ENCODE assay signal across 8 cellular contexts in the genomic region with DNA sequence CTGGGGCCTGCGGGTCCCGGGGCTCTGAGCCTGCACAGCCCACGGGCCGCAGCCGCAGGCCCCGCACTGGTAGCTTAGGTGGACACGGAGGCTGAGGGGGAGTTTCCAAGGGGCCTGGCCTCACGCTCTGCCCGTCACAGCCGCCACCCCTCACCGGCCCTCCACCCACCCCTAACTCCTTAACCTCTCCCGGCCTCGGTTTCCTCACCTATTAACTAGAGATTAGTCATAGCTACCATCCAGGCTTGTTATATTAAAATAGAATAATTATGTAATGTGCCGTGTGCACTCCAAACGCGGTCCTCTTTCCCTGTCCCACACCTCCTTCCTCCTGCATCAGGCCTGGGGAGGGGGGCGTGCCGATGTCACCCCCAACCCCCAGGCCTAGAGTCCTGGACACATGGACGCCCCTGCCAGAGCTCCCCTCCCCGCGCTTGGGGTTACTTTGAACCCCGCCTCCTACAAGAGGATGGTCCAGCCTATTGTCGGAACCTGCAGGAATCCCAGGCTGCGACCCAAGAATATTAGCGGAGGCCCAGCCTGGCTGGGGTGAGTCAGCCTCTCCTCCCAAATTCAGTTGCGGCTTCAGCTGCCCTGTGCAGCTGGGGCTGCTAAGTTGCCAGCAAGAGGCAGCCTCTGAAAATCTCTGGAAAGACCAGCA. TPM values are rescaled to one million over a fixed set of nuclear protein-coding genes. Genes with fewer than 3 reads are reported as not detected.
DNase-seq lines count a peak whose midpoint lies in the region; TF ChIP-seq lines count a peak whose summit lies in the region.

No MANE protein-coding gene starts in this region.

- TF ChIP-seq CTCF in OCI-LY3 (IDR thresholded peaks at IDR 0.05; ENCODE audit: low read depth, low read length), result no peak
- TF ChIP-seq CTCF in vagina (IDR thresholded peaks at IDR 0.05), result no peak

- peaks cover 81% of the 10 kb centered on the region for H3K4me1 ChIP-seq in CD8-positive, alpha-beta memory T cell (ENCODE audit: insufficient read depth, low read length)
- H3K4me1 ChIP-seq in OCI-LY3 (ENCODE audit: low read length) (peaks cover 71% of the 10 kb centered on the region), mesodermal cell (ENCODE audit: control insufficient read depth, insufficient read depth, low read length, poor library complexity, severe bottlenecking) (peaks cover 20% of the 10 kb centered on the region), vagina (peaks cover 33% of the 10 kb centered on the region)

- peak overlapping the region; percentile 66 to 83 (median 80) for H3K4me3 Mint-ChIP-seq in CD8-positive, alpha-beta memory T cell

- POLR2A ChIA-PET in CD8-positive, alpha-beta memory T cell (lab: Charles Lee), result interaction anchor here (0.5 to 2.9 kb wide), 4 partner anchors 8 to 236 kb away, joined by 3 to 17 read pairs (median 4); no protein-coding TSS in a partner anchor

- 32 to 40% methylated on average over 14 to 17 of the region's 26 CpGs for WGBS in mesodermal cell (ENCODE audit: insufficient coverage in 2 of 2), 2 experiments

- CTCF ChIA-PET in CD8-positive, alpha-beta memory T cell (lab: Charles Lee), result interaction anchor here (1.0 to 3.6 kb wide), 3 partner anchors 14 to 30 kb away, joined by 3 to 27 read pairs (median 4); a partner anchor contains a TSS

- H3K27ac Mint-ChIP-seq in CD8-positive, alpha-beta memory T cell, result peak overlapping the region; percentile 89 to 98 (median 96)

- H3K9ac ChIP-seq in OCI-LY3 (ENCODE audit: low read length), result peak overlapping the region; percentile 85

- H3K4me2 ChIP-seq in OCI-LY3 (ENCODE audit: low read length), result peak overlapping the region; percentile 96

- no peaks in the 10 kb centered on the region for H3K36me3 Mint-ChIP-seq in CD8-positive, alpha-beta memory T cell

- no peaks in the 10 kb centered on the region for H3K9me3 Mint-ChIP-seq in CD8-positive, alpha-beta memory T cell

- H3K79me2 ChIP-seq in OCI-LY3 (ENCODE audit: low read length), result no peaks in the 10 kb centered on the region; the same call in 1 of the 2 replicates

- H3K9me3 ChIP-seq in CD8-positive, alpha-beta memory T cell (ENCODE audit: low read length), result no peaks in the 10 kb centered on the region
- H3K9me3 ChIP-seq in OCI-LY3 (ENCODE audit: insufficient read depth, low read length), result no peaks in the 10 kb centered on the region
- no peaks in the 10 kb centered on the region for H3K9me3 ChIP-seq in mesodermal cell (ENCODE audit: control insufficient read depth, low read length)
- H3K9me3 ChIP-seq in vagina, result no peaks in the 10 kb centered on the region

- peak overlapping the region; percentile 66 for H3K27ac ChIP-seq in CD8-positive, alpha-beta memory T cell (ENCODE audit: low read depth, low read length)
- H3K27ac ChIP-seq in OCI-LY3 (ENCODE audit: low read length) (peak overlapping the region; percentile 85), mesodermal cell (ENCODE audit: low read depth, low read length, severe bottlenecking) (peak overlapping the region; percentile 59), vagina (peak overlapping the region; percentile 90)

- H2AFZ ChIP-seq in OCI-LY3 (ENCODE audit: low read depth, low read length), result no peak overlapping the region

- peak overlapping the region; percentile 54 for H3K4me3 ChIP-seq in CD8-positive, alpha-beta memory T cell (ENCODE audit: low read length)
- H3K4me3 ChIP-seq in OCI-LY3 (ENCODE audit: low read length) (peak overlapping the region; percentile 80), mesodermal cell (ENCODE audit: extremely low read depth, insufficient read depth, low read length, poor library complexity, severe bottlenecking) (peak overlapping the region; percentile 11), vagina (peak overlapping the region; percentile 34 to 56)

- intact Hi-C loops in vagina (cut with DNase I), result no loop called here

- no peak for TF ChIP-seq POLR2A in vagina (IDR thresholded peaks at IDR 0.05)

- H3K27me3 Mint-ChIP-seq in CD8-positive, alpha-beta memory T cell, result no peaks in the 10 kb centered on the region

- no peak for DNase-seq in CD8-positive, alpha-beta memory T cell
- DNase-seq in dermis blood vessel endothelial cell (peak; percentile 62), vagina (ENCODE audit: extremely low spot score in 2 of 2) (no peak), iPS-NIHi11 (ENCODE audit: low spot score) (no peak), 8988T (no peak), NCI-H2171 treated with DMSO at 0.1 percent for 48 hours (lab: John Stamatoyannopoulos, UW) (no peak)

- H3K36me3 ChIP-seq in CD8-positive, alpha-beta memory T cell (ENCODE audit: insufficient read depth, low read length), result no peaks in the 10 kb centered on the region
- H3K36me3 ChIP-seq in OCI-LY3 (replicated peaks; ENCODE audit: low read depth, low read length) (no peaks in the 10 kb centered on the region), mesodermal cell (ENCODE audit: control insufficient read depth, insufficient read depth, low read length) (no peaks in the 10 kb centered on the region), vagina (no peaks in the 10 kb centered on the region)

- peaks cover 59 to 70% (median 66%) of the 10 kb centered on the region in 3 donors for H3K4me1 Mint-ChIP-seq in CD8-positive, alpha-beta memory T cell

- H3K27me3 ChIP-seq in CD8-positive, alpha-beta memory T cell (ENCODE audit: insufficient read depth, low read length, poor library complexity, severe bottlenecking), result no peaks in the 10 kb centered on the region
- H3K27me3 ChIP-seq in OCI-LY3 (ENCODE audit: low read depth, low read length), result peaks cover 2% of the 10 kb centered on the region; the same call in 1 of the 2 replicates
- H3K27me3 ChIP-seq in vagina, result no peaks in the 10 kb centered on the region

- no peaks in the 10 kb centered on the region for H4K20me1 ChIP-seq in OCI-LY3 (ENCODE audit: insufficient read depth, low read length)

RNA-seq across cellular contexts. Expression of a gene that starts 17.3 kb away (rescaled TPM):
- 10 to 100 TPM; 26.9 to 27.4 TPM for total RNA-seq in CD8-positive, alpha-beta memory T cell
- polyA plus RNA-seq in CD8-positive, alpha-beta memory T cell, result 38.9 TPM
- total RNA-seq in dermis blood vessel endothelial cell, result 46.4 and 130 TPM in 2 replicates
- 37.6 TPM for polyA plus RNA-seq in mesodermal cell (2013, experiment 1 of 2)
- 29.9 TPM for polyA plus RNA-seq in mesodermal cell (2013, experiment 2 of 2)
- 173 TPM for total RNA-seq in vagina

RNA-seq across cellular contexts. Expression of a gene that starts 35.9 kb away (rescaled TPM):
- 10 to 100 TPM; 48.2 to 51.5 TPM for total RNA-seq in CD8-positive, alpha-beta memory T cell
- 31.5 TPM for polyA plus RNA-seq in CD8-positive, alpha-beta memory T cell
- total RNA-seq in dermis blood vessel endothelial cell (38.1 and 66.9 TPM in 2 replicates), vagina (35.6 TPM)
- 36.8 TPM for polyA plus RNA-seq in mesodermal cell (2013, experiment 1 of 2)
- polyA plus RNA-seq in mesodermal cell (2013, experiment 2 of 2), result 28.0 TPM

Comparison
In these comparisons a context has a peak if more than half of its experiments do, and no peak if none do; other contexts are left out.
1. H3K4me3 ChIP-seq: peak in every context shown above with its lines; median percentile 80 in OCI-LY3; 54 in CD8-positive, alpha-beta memory T cell; 45 in vagina; 11 in mesodermal cell.